Comparison of ENCODE assay signal across 8 cellular contexts in the genomic region with DNA sequence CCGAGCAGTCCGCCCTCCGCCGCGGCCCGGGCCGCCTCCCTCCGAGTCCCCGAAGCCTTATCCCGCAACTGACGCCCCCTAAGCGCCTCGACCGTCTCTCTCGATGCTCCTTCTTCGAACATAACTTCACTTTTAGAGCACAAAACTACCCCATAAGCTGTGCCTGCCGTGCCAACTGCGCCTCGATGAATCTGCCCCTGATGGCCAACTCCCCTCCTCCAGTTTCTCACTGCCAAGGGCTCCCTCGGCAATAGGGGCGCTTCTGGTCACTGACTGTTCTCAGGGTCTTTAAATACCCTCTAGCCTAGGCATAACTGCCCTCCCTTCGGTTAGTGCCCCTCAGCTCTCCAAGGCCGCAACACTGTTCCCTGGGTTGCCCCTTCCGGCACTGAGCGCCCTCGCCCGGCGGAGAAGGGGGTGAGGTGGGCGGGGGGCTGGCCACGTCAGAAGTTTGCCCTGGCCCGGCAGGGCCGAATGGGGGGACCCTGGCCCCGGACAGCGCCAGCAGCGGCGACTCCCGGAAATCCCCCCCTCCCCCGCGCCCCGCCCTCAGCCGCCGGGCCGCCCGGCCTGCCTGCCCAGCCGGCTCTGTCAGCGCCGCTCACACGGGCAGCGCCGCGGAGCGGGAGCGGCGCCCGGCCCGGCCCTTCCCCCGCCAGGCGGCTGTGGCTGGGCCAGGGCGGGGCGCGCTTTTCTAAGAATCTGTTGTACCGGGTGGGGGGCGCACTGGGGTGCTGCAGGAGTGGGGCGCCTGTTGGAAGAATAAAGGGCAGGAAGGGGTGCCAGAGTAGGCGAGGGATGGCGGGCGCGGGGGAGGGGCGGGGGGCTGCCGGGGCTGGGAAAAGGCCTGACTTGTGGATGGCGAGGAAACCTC. TPM values are rescaled to one million over a fixed set of nuclear protein-coding genes. Genes with fewer than 3 reads are reported as not detected.
A peak's percentile ranks its signal among the peaks of the same experiment; 100 is the strongest.
DNase-seq lines count a peak whose midpoint lies in the region; ATAC-seq, FAIRE-seq and TF ChIP-seq lines count a peak whose summit lies in the region.

No MANE protein-coding gene starts in this region.

- H3F3A ChIP-seq in SU-DHL-6 (ENCODE audit: insufficient read depth) (peaks cover 11% of the 10 kb centered on the region), smooth muscle cell (ENCODE audit: low read depth) (peaks cover 23% of the 10 kb centered on the region)

- H3K36me3 ChIP-seq in SU-DHL-6 (ENCODE audit: low read length): no peaks in the 10 kb centered on the region
- H3K36me3 ChIP-seq in keratinocyte (ENCODE audit: control insufficient read depth in 2 of 2, extremely low read depth in 1 of 2, insufficient read depth in 2 of 2, low read length in 2 of 2): peaks cover 0 to 4% of the 10 kb centered on the region in 2 experiments
- no peaks in the 10 kb centered on the region for H3K36me3 ChIP-seq in smooth muscle cell (ENCODE audit: low read depth)

- H3K9ac ChIP-seq in SU-DHL-6 (ENCODE audit: low read length) (peak overlapping the region; percentile 69), keratinocyte (ENCODE audit: control insufficient read depth, extremely low read depth, insufficient read depth, low read length) (peak overlapping the region; percentile 91), smooth muscle cell (ENCODE audit: low read depth) (peak overlapping the region; percentile 93)

- no peak for FAIRE-seq in keratinocyte (lab: Jason Lieb, UNC)

- H3K4me2 ChIP-seq in SU-DHL-6 (ENCODE audit: low read depth, low read length, poor library complexity, severe bottlenecking) (peak overlapping the region; percentile 92), keratinocyte (ENCODE audit: control insufficient read depth, extremely low read depth, insufficient read depth, low read depth, low read length) (peak overlapping the region; percentile 99), smooth muscle cell (peak overlapping the region; percentile 88)

- H3K9me3 ChIP-seq in SU-DHL-6 (ENCODE audit: insufficient read depth, low read length) (no peaks in the 10 kb centered on the region), keratinocyte (ENCODE audit: control insufficient read depth, low read depth, low read length) (no peaks in the 10 kb centered on the region), smooth muscle cell (replicated peaks; ENCODE audit: low read depth) (no peaks in the 10 kb centered on the region)

- in situ Hi-C loops in GM18951 (cut with MboI; ENCODE audit: low sequenced_read_pairs, unreplicated experiment): no loop called here

- DNase-seq in CD14-positive monocyte (ENCODE audit: low spot score): peak; percentile 83
- peak; percentile 48 to 69 for DNase-seq in cardiac fibroblast (ENCODE audit: low read depth in 2 of 2)
- no peak for DNase-seq in keratinocyte (ENCODE audit: low read depth, low spot score)
- peak; percentile 77 for DNase-seq in smooth muscle cell (lab: John Stamatoyannopoulos, UW; ENCODE audit: unreplicated experiment)

- H3K27me3 ChIP-seq in SU-DHL-6 (ENCODE audit: low read length) (no peaks in the 10 kb centered on the region), keratinocyte (ENCODE audit: control insufficient read depth, extremely low read depth, insufficient read depth, low read length) (no peaks in the 10 kb centered on the region), smooth muscle cell (ENCODE audit: low read depth) (no peaks in the 10 kb centered on the region)

- H3K9me2 ChIP-seq in SU-DHL-6 (replicated peaks; ENCODE audit: insufficient read depth, low read length): no peaks in the 10 kb centered on the region

- peaks cover 3 to 20% (median 9%) of the 10 kb centered on the region in 3 donors for H3K27me3 Mint-ChIP-seq in CD14-positive monocyte (ENCODE audit: low read depth in 3 of 3)

- H3K27ac ChIP-seq in SU-DHL-6 (ENCODE audit: low read depth, low read length) (peak overlapping the region; percentile 90), keratinocyte (ENCODE audit: control insufficient read depth, insufficient read depth, low read length) (peak overlapping the region; percentile 94), smooth muscle cell (ENCODE audit: low read depth) (peak overlapping the region; percentile 97)

- H3K4me1 ChIP-seq in keratinocyte (ENCODE audit: control insufficient read depth, extremely low read depth, insufficient read depth, low read length) (peaks cover 80% of the 10 kb centered on the region), smooth muscle cell (ENCODE audit: low read depth) (peaks cover 56% of the 10 kb centered on the region)

- H3K4me3 ChIP-seq in SU-DHL-6 (ENCODE audit: insufficient read depth, low read length, poor library complexity, severe bottlenecking): peak overlapping the region; percentile 54
- peak overlapping the region; percentile 38 to 53 for H3K4me3 ChIP-seq in cardiac fibroblast (replicated peaks in 1 of 2; ENCODE audit: low read depth in 2 of 2, low read length in 2 of 2)
- peak overlapping the region; percentile 56 to 79 (median 67) for H3K4me3 ChIP-seq in keratinocyte (ENCODE audit: control insufficient read depth in 2 of 3, extremely low read depth in 1 of 3, insufficient read depth in 2 of 3, low read depth in 1 of 3, low read length in 3 of 3)
- peak overlapping the region; percentile 61 for H3K4me3 ChIP-seq in smooth muscle cell

- peak overlapping the region; percentile 91 to 94 for H3K4me3 Mint-ChIP-seq in CD14-positive monocyte

- H3K4me1 Mint-ChIP-seq in CD14-positive monocyte: peaks cover 68% of the 10 kb centered on the region

- H4K20me1 ChIP-seq in SU-DHL-6 (ENCODE audit: low read depth, low read length) (no peaks in the 10 kb centered on the region), keratinocyte (ENCODE audit: control insufficient read depth, extremely low read depth, insufficient read depth, low read length) (peaks cover 4% of the 10 kb centered on the region), smooth muscle cell (ENCODE audit: low read depth) (peaks cover 24% of the 10 kb centered on the region)

- peak overlapping the region; percentile 95 for H2AFZ ChIP-seq in SU-DHL-6 (ENCODE audit: low read depth, low read length, severe bottlenecking)
- H2AFZ ChIP-seq in keratinocyte (ENCODE audit: control insufficient read depth, low read length): peak overlapping the region; percentile 82
- peak overlapping the region; percentile 85 for H2AFZ ChIP-seq in smooth muscle cell (ENCODE audit: low read depth)

- peak overlapping the region; percentile 97 to 100 (median 99) for H3K27ac Mint-ChIP-seq in CD14-positive monocyte

- intact Hi-C loops in CD14-positive monocyte (cut with micrococcal nuclease): loop anchor here in 1 of 2 donors (2.0 to 5.0 kb wide), 2 partner anchors 46 to 77 kb away; a partner anchor contains a TSS

- dilution Hi-C loops in keratinocyte (cut with MboI; ENCODE audit: extremely low pct_ligation_motif_present, low sequenced_read_pairs): no loop called here

- ATAC-seq in HG03432 (IDR thresholded peaks at IDR 0.05; ENCODE audit: unreplicated experiment) (peak; percentile 30), HG02852 (IDR thresholded peaks at IDR 0.05; ENCODE audit: unreplicated experiment) (no peak)

- WGBS in smooth muscle cell (ENCODE audit: low lambda C conversion rate): under 1% methylated on average over 47 of the region's 71 CpGs

- TF ChIP-seq CTCF in CD14-positive monocyte (IDR thresholded peaks at IDR 0.05) (peak; percentile 17), SU-DHL-6 (IDR thresholded peaks at IDR 0.05; ENCODE audit: insufficient read depth, low read length, poor library complexity, severe bottlenecking) (peak; percentile 48), cardiac fibroblast (IDR thresholded peaks at IDR 0.05; ENCODE audit: low read depth, low read length) (no peak), keratinocyte (optimal IDR thresholded peaks at IDR 0.05 in 1 of 3, IDR thresholded peaks at IDR 0.05 in 1 of 3, conservative IDR thresholded peaks at IDR 0.05 in 1 of 3; ENCODE audit: extremely low read depth in 1 of 3, insufficient read depth in 2 of 3, low read length in 3 of 3) (peak in 1 of 3 experiments; percentile 11), smooth muscle cell (IDR thresholded peaks at IDR 0.05; ENCODE audit: borderline replicate concordance, insufficient read depth, poor library complexity, severe bottlenecking) (peak; percentile 12)

- peak; percentile 65 for TF ChIP-seq POLR2A in GM18951 (IDR thresholded peaks at IDR 0.05; ENCODE audit: extremely low read depth, insufficient read depth, insufficient read length)

- peaks cover 7 to 9% of the 10 kb centered on the region in 2 donors for H3K36me3 Mint-ChIP-seq in CD14-positive monocyte

- H3K79me2 ChIP-seq in SU-DHL-6 (ENCODE audit: insufficient read depth, low read length): no peaks in the 10 kb centered on the region
- peaks cover 24% of the 10 kb centered on the region for H3K79me2 ChIP-seq in keratinocyte (ENCODE audit: control insufficient read depth, insufficient read depth, low read length)
- peaks cover 4% of the 10 kb centered on the region for H3K79me2 ChIP-seq in smooth muscle cell (ENCODE audit: low read depth)

- H3K9me3 Mint-ChIP-seq in CD14-positive monocyte: peaks cover 5 to 7% (median 6%) of the 10 kb centered on the region in 7 donors

- H3K9me1 ChIP-seq in keratinocyte (ENCODE audit: control insufficient read depth, extremely low read depth, insufficient read depth, low read length): no peaks in the 10 kb centered on the region

RNA-seq across cellular contexts. Expression of a gene that starts 10.6 kb away (rescaled TPM):
- 1 to 10 TPM; 1.8 to 2.3 TPM for polyA plus RNA-seq in CD14-positive monocyte
- polyA plus RNA-seq in keratinocyte: 26.4 to 31.5 TPM (median 30.9 TPM) in 3 replicates
- polyA plus RNA-seq in keratinocyte (2011; ENCODE audit: low read depth): 43.6 TPM
- 26.0 and 36.6 TPM in 2 replicates for polyA plus RNA-seq in keratinocyte (2011; cell fraction: cytosol; rRNA removed)
- polyA plus RNA-seq in keratinocyte (2011; cell fraction: nucleus; rRNA removed): 31.8 and 38.9 TPM in 2 replicates
- polyA plus RNA-seq in keratinocyte (2012; ENCODE audit: low replicate concordance): 39.6 and 84.0 TPM in 2 replicates
- 48.5 to 64.1 TPM (median 57.6 TPM) in 3 replicates for polyA minus RNA-seq in keratinocyte
- polyA minus RNA-seq in keratinocyte (2011; cell fraction: cytosol; rRNA and poly(A)+ RNA removed): 42.2 TPM
- polyA minus RNA-seq in keratinocyte (2011; cell fraction: nucleus; rRNA and poly(A)+ RNA removed): 24.9 and 25.7 TPM in 2 replicates
- 19.9 and 21.8 TPM in 2 replicates for total RNA-seq in smooth muscle cell
- 31.3 and 32.9 TPM in 2 replicates for polyA plus RNA-seq in smooth muscle cell

RNA-seq across cellular contexts. Expression of a gene that starts 14.4 kb away (rescaled TPM):
- polyA plus RNA-seq in CD14-positive monocyte (10 to 100 TPM; 28.4 to 33.1 TPM), keratinocyte (0.58 to 2.4 TPM (median 0.83 TPM) in 3 replicates), smooth muscle cell (1.5 TPM in 1 of 2 replicates, not detected in the other)
- 4.2 TPM for polyA plus RNA-seq in keratinocyte (2011; ENCODE audit: low read depth)
- 0.19 and 0.21 TPM in 2 replicates for polyA plus RNA-seq in keratinocyte (2011; cell fraction: cytosol; rRNA removed)
- polyA plus RNA-seq in keratinocyte (2011; cell fraction: nucleus; rRNA removed): 7.8 and 8.3 TPM in 2 replicates
- 0.76 and 8.4 TPM in 2 replicates for polyA plus RNA-seq in keratinocyte (2012; ENCODE audit: low replicate concordance)
- 3.5 to 9.8 TPM (median 4.8 TPM) in 3 replicates for polyA minus RNA-seq in keratinocyte
- not detected for polyA minus RNA-seq in keratinocyte (2011; cell fraction: cytosol; rRNA and poly(A)+ RNA removed)
- 3.8 and 4.5 TPM in 2 replicates for polyA minus RNA-seq in keratinocyte (2011; cell fraction: nucleus; rRNA and poly(A)+ RNA removed)
- 5.8 TPM in 1 of 2 replicates, not detected in the other for total RNA-seq in smooth muscle cell

RNA-seq across cellular contexts. Expression of a gene that starts 40.7 kb away (rescaled TPM):
- polyA plus RNA-seq in CD14-positive monocyte: 1 to 10 TPM; 1.3 to 1.4 TPM
- polyA plus RNA-seq in keratinocyte: 7.9 to 29.5 TPM (median 19.5 TPM) in 3 replicates
- 8.0 TPM for polyA plus RNA-seq in keratinocyte (2011; ENCODE audit: low read depth)
- polyA plus RNA-seq in keratinocyte (2011; cell fraction: cytosol; rRNA removed): 1.4 and 1.9 TPM in 2 replicates
- polyA plus RNA-seq in keratinocyte (2011; cell fraction: nucleus; rRNA removed): 126 and 152 TPM in 2 replicates
- polyA plus RNA-seq in keratinocyte (2012; ENCODE audit: low replicate concordance): 5.8 and 23.3 TPM in 2 replicates
- 5.6 to 17.6 TPM (median 17.2 TPM) in 3 replicates for polyA minus RNA-seq in keratinocyte
- 3.1 TPM for polyA minus RNA-seq in keratinocyte (2011; cell fraction: cytosol; rRNA and poly(A)+ RNA removed)
- 20.0 and 28.5 TPM in 2 replicates for polyA minus RNA-seq in keratinocyte (2011; cell fraction: nucleus; rRNA and poly(A)+ RNA removed)
- total RNA-seq in smooth muscle cell: 9.0 and 10.6 TPM in 2 replicates
- 4.8 and 11.8 TPM in 2 replicates for polyA plus RNA-seq in smooth muscle cell

RNA-seq across cellular contexts. Expression of a gene that starts 40.9 kb away (rescaled TPM):
- polyA plus RNA-seq in CD14-positive monocyte (1 to 10 TPM in 1 of 2 donors, under 1 TPM in 1; 0.74 to 1.3 TPM), keratinocyte (6.5 to 11.8 TPM (median 10.3 TPM) in 3 replicates), smooth muscle cell (1.0 and 3.1 TPM in 2 replicates)
- 9.7 TPM for polyA plus RNA-seq in keratinocyte (2011; ENCODE audit: low read depth)
- 3.6 and 4.5 TPM in 2 replicates for polyA plus RNA-seq in keratinocyte (2011; cell fraction: cytosol; rRNA removed)
- polyA plus RNA-seq in keratinocyte (2011; cell fraction: nucleus; rRNA removed): 21.7 and 25.7 TPM in 2 replicates
- 5.5 and 6.5 TPM in 2 replicates for polyA plus RNA-seq in keratinocyte (2012; ENCODE audit: low replicate concordance)
- polyA minus RNA-seq in keratinocyte: 3.8 to 17.4 TPM (median 15.6 TPM) in 3 replicates
- polyA minus RNA-seq in keratinocyte (2011; cell fraction: cytosol; rRNA and poly(A)+ RNA removed): 3.3 TPM
- polyA minus RNA-seq in keratinocyte (2011; cell fraction: nucleus; rRNA and poly(A)+ RNA removed): 8.7 and 9.6 TPM in 2 replicates
- 5.2 and 7.6 TPM in 2 replicates for total RNA-seq in smooth muscle cell

RNA-seq across cellular contexts. Expression of a gene that starts 46.7 kb away (rescaled TPM):
- polyA plus RNA-seq in CD14-positive monocyte: not detected
- 0.80 to 3.7 TPM (median 3.7 TPM) in 3 replicates for polyA plus RNA-seq in keratinocyte
- polyA plus RNA-seq in keratinocyte (2011; ENCODE audit: low read depth): 1.3 TPM
- polyA plus RNA-seq in keratinocyte (2011; cell fraction: cytosol; rRNA removed): 0.46 and 0.64 TPM in 2 replicates
- 4.3 and 5.5 TPM in 2 replicates for polyA plus RNA-seq in keratinocyte (2011; cell fraction: nucleus; rRNA removed)
- 1.0 and 3.0 TPM in 2 replicates for polyA plus RNA-seq in keratinocyte (2012; ENCODE audit: low replicate concordance)
- 1.5 to 9.7 TPM (median 5.8 TPM) in 3 replicates for polyA minus RNA-seq in keratinocyte
- 2.9 TPM for polyA minus RNA-seq in keratinocyte (2011; cell fraction: cytosol; rRNA and poly(A)+ RNA removed)
- polyA minus RNA-seq in keratinocyte (2011; cell fraction: nucleus; rRNA and poly(A)+ RNA removed): 2.1 and 2.9 TPM in 2 replicates
- total RNA-seq in smooth muscle cell: 3.1 and 4.7 TPM in 2 replicates
- polyA plus RNA-seq in smooth muscle cell: 2.0 and 3.5 TPM in 2 replicates
